Comparison of ENCODE assay signal across 1 cellular context in the genomic region with DNA sequence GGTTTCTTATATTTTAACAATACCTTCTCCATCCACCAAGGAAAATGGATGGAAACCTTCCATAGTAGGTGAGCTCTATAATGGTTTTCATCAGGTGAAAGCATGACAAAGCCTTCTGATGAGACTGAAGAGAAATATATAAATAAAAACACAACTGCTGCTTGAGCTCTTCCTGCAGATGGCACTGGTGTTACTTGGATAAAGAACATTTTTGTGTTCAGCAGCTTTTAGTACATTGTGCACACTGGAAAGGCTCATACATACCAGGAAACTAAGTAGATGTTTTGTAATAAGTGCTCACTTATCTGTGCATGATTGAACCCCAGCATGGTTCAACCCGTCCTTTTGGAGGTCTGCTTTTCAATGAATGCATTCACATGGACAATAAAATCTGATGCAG.
TF ChIP-seq lines count a peak whose summit lies in the region.

No MANE protein-coding gene starts in this region.

TF ChIP-seq in GM23338, 12 proteins besides CTCF, POLR2A, EP300 and RAD21 (continued from another document):
- TF ChIP-seq, protein P1, sequence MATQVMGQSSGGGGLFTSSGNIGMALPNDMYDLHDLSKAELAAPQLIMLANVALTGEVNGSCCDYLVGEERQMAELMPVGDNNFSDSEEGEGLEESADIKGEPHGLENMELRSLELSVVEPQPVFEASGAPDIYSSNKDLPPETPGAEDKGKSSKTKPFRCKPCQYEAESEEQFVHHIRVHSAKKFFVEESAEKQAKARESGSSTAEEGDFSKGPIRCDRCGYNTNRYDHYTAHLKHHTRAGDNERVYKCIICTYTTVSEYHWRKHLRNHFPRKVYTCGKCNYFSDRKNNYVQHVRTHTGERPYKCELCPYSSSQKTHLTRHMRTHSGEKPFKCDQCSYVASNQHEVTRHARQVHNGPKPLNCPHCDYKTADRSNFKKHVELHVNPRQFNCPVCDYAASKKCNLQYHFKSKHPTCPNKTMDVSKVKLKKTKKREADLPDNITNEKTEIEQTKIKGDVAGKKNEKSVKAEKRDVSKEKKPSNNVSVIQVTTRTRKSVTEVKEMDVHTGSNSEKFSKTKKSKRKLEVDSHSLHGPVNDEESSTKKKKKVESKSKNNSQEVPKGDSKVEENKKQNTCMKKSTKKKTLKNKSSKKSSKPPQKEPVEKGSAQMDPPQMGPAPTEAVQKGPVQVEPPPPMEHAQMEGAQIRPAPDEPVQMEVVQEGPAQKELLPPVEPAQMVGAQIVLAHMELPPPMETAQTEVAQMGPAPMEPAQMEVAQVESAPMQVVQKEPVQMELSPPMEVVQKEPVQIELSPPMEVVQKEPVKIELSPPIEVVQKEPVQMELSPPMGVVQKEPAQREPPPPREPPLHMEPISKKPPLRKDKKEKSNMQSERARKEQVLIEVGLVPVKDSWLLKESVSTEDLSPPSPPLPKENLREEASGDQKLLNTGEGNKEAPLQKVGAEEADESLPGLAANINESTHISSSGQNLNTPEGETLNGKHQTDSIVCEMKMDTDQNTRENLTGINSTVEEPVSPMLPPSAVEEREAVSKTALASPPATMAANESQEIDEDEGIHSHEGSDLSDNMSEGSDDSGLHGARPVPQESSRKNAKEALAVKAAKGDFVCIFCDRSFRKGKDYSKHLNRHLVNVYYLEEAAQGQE (IDR thresholded peaks at IDR 0.05; ENCODE audit: unreplicated experiment): no peak
- TF ChIP-seq, protein P2, sequence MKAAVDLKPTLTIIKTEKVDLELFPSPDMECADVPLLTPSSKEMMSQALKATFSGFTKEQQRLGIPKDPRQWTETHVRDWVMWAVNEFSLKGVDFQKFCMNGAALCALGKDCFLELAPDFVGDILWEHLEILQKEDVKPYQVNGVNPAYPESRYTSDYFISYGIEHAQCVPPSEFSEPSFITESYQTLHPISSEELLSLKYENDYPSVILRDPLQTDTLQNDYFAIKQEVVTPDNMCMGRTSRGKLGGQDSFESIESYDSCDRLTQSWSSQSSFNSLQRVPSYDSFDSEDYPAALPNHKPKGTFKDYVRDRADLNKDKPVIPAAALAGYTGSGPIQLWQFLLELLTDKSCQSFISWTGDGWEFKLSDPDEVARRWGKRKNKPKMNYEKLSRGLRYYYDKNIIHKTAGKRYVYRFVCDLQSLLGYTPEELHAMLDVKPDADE (IDR thresholded peaks at IDR 0.05): no peak
